Comparison of ENCODE assay signal across 9 cellular contexts in the genomic region with DNA sequence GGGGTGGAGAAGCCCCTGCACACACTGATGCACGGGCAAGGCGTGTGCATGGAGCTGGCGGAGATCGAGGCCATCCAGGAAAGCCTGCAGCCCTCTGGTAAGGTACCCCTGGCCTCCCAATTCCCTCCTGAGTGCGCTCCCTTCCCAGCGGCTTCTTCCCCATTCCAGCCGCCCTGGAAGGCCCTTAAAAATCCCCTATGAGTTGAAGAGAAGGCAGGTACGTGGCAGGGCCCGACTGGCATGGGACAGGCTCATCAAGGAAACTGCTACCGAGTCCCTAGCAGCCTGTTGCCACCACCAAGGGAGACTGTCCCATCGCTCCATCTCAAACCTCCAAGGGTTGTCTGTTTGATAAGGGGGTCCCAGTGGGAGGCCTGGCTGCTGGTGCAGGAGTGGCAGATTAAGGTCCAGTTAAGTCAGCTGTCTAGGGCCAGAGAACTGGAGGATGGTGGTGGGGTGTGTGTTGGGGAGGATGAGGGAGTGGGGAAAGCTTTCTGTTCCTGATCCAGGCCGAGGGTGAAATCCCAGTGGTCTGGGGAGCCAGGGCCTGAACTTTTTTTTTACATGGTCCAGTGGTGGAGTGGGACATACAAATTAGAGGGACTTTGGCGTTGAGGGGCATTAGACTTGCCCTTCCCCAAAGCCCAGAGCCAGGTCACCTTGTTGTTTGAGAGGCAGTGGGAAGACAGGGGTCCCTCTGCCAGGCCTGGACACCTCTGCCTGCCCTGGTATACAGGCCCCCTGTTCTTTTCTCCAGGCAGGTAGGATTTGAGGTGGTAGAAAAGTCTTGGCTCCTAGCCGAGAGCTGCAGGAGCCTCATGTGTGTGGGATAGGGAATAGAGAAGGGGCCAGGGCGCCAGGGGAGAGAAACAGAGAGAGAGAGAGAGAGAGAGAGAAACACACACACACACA. TPM values are rescaled to one million over a fixed set of nuclear protein-coding genes. Genes with fewer than 3 reads are reported as not detected.
DNase-seq lines count a peak whose midpoint lies in the region; ATAC-seq and TF ChIP-seq lines count a peak whose summit lies in the region.
"Had no signal": no experiment of that assay in that cellular context is flagged by ENCODE, and none has a peak within 500 bp of the region (broad histone marks: within the 10 kb centered on the region; RNA-seq: fewer than 3 reads in every experiment).

No MANE protein-coding gene starts in this region.

- H3K36me3 ChIP-seq in body of pancreas (replicated peaks in 1 of 2; ENCODE audit: insufficient read depth in 1 of 2, low read depth in 2 of 2) (no peaks in the 10 kb centered on the region), lung (ENCODE audit: control insufficient read depth in 2 of 2, insufficient read depth in 2 of 2, low read length in 2 of 2) (peaks cover 0 to 1% of the 10 kb centered on the region in 2 donors), vagina (no peaks in the 10 kb centered on the region)

- H3K27me3 ChIP-seq in AG04450 (ENCODE audit: control insufficient read depth, insufficient read depth, low read length) (no peaks in the 10 kb centered on the region), HL-60 (ENCODE audit: insufficient read depth, poor library complexity, severe bottlenecking) (peaks cover 2% of the 10 kb centered on the region), body of pancreas (peaks cover 0 to 5% of the 10 kb centered on the region in 2 donors), lung (ENCODE audit: control insufficient read depth, insufficient read depth) (no peaks in the 10 kb centered on the region), vagina (no peaks in the 10 kb centered on the region)

- POLR2A ChIA-PET in AG04450 (lab: Yijun Ruan, JAX) = interaction anchor here (0.6 to 1.8 kb wide), 19 partner anchors 8 to 127 kb away, joined by 3 to 17 read pairs (median 4); a partner anchor contains a TSS

- peak overlapping the region; percentile 98 for H3K4me3 ChIP-seq in AG04450 (ENCODE audit: low read depth, low read length)
- H3K4me3 ChIP-seq in HL-60 (replicated peaks; ENCODE audit: insufficient read depth, low read length) = peak overlapping the region; percentile 40
- peak overlapping the region in 1 of 2 donors; percentile 11 for H3K4me3 ChIP-seq in body of pancreas
- peak overlapping the region; percentile 77 for H3K4me3 ChIP-seq in lung
- H3K4me3 ChIP-seq in vagina = peak overlapping the region; percentile 84 to 89

- DNase-seq in AG04450 (ENCODE audit: low read depth, low spot score) = no peak
- DNase-seq in HL-60 (ENCODE audit: low read depth in 1 of 2, low spot score in 1 of 2) = no peak
- no peak for DNase-seq in body of pancreas
- DNase-seq in lung (ENCODE audit: low spot score) = no peak
- DNase-seq in vagina (ENCODE audit: extremely low spot score in 2 of 2) = no peak
- DNase-seq in NCI-H1092 (lab: John Stamatoyannopoulos, UW) = no peak
- no peak for DNase-seq in stimulated activated CD4-positive, alpha-beta T cell treated with anti-CD3 and anti-CD28 coated beads, Interleukin-12 subunit alpha, Interleukin-12 subunit beta, amount 100 ng/mL, for 4 hours

- TF ChIP-seq CTCF in AG04450 (IDR thresholded peaks at IDR 0.05; ENCODE audit: low read depth, low read length) = no peak
- TF ChIP-seq CTCF in HL-60 (IDR thresholded peaks at IDR 0.05; ENCODE audit: insufficient read depth, low read length) = no peak
- TF ChIP-seq CTCF in body of pancreas (IDR thresholded peaks at IDR 0.05) = no peak
- TF ChIP-seq CTCF in lung (IDR thresholded peaks at IDR 0.05; ENCODE audit: control extremely low read depth, extremely low read depth) = peak; percentile 2
- peak in 1 of 3 experiments; percentile 7 for TF ChIP-seq CTCF in vagina (IDR thresholded peaks at IDR 0.05)

- CTCF ChIA-PET in AG04450 (lab: Charles Lee) = interaction anchor here (0.5 to 0.7 kb wide), 5 partner anchors 16 to 106 kb away, joined by 3 to 4 read pairs (median 3); no protein-coding TSS in a partner anchor

- 29 to 61% methylated on average over 6 to 15 of the region's 15 CpGs for WGBS in body of pancreas, 2 donors
- 14 to 27% methylated on average over 15 of the region's 15 CpGs for WGBS in lung, 2 donors

- H3K4me1 ChIP-seq in body of pancreas (peaks cover 36% of the 10 kb centered on the region), lung (ENCODE audit: control insufficient read depth in 2 of 2, insufficient read depth in 2 of 2, low read length in 2 of 2) (peaks cover 0 to 25% of the 10 kb centered on the region in 2 donors), vagina (peaks cover 59% of the 10 kb centered on the region)

- intact Hi-C loops in body of pancreas (cut with DNase I) = loop anchor here (10.0 kb wide), 1 partner anchor 91 kb away; no protein-coding TSS in a partner anchor
- intact Hi-C loops in vagina (cut with DNase I) = loop anchor here (5.0 to 10.0 kb wide), 4 partner anchors 33 to 139 kb away; a partner anchor contains a TSS

- H3K27ac ChIP-seq in AG04450 (ENCODE audit: low read depth, low read length) = peak overlapping the region; percentile 39
- H3K27ac ChIP-seq in HL-60 (replicated peaks) = no peak overlapping the region
- H3K27ac ChIP-seq in body of pancreas = peak overlapping the region in 3 of 4 donors; percentile 16 to 64 (median 52)
- peak overlapping the region; percentile 67 to 88 for H3K27ac ChIP-seq in lung (ENCODE audit: low read depth in 1 of 2, low read length in 1 of 2)
- peak overlapping the region; percentile 87 for H3K27ac ChIP-seq in vagina

- H3K9me3 ChIP-seq in AG04450 (ENCODE audit: control insufficient read depth, insufficient read depth, low read length) (no peaks in the 10 kb centered on the region), body of pancreas (no peaks in the 10 kb centered on the region), lung (ENCODE audit: control insufficient read depth in 2 of 2, insufficient read depth in 1 of 2, low read length in 1 of 2) (no peaks in the 10 kb centered on the region), vagina (no peaks in the 10 kb centered on the region)

- TF ChIP-seq POLR2A in body of pancreas (IDR thresholded peaks at IDR 0.05) (no peak), vagina (IDR thresholded peaks at IDR 0.05) (no peak)

- ATAC-seq in body of pancreas = no peak
- no peak for ATAC-seq in lung (ENCODE audit: insufficient read depth, low FRiP score)
- no peak for ATAC-seq in GM21360 (IDR thresholded peaks at IDR 0.05; ENCODE audit: unreplicated experiment)

RNA-seq across cellular contexts. Expression of a gene that starts 1.0 kb away (rescaled TPM):
- 1,026 and 1,343 TPM in 2 replicates for polyA plus RNA-seq in AG04450 (2011; rRNA removed)
- 782 and 1,005 TPM in 2 replicates for polyA minus RNA-seq in AG04450 (2011; rRNA and poly(A)+ RNA removed)
- total RNA-seq in body of pancreas = 100 to 1,000 TPM in 1 of 2 donors, 10 to 100 TPM in 1; 88.7 to 315 TPM
- 100 to 1,000 TPM; 205 to 565 TPM for total RNA-seq in lung
- 100 to 1,000 TPM; 197 to 225 TPM for polyA plus RNA-seq in lung
- 700 TPM for total RNA-seq in vagina

RNA-seq across cellular contexts. Expression of a gene that starts 26.5 kb away (rescaled TPM):
- 28.2 and 53.5 TPM in 2 replicates for polyA plus RNA-seq in AG04450 (2011; rRNA removed)
- polyA minus RNA-seq in AG04450 (2011; rRNA and poly(A)+ RNA removed) = 12.0 and 28.1 TPM in 2 replicates
- under 1 TPM in 1 of 2 donors, not detected in 1; 0.33 TPM for total RNA-seq in body of pancreas
- 10 to 100 TPM in 1 of 2 donors, 1 to 10 TPM in 1; 5.9 to 21.6 TPM for total RNA-seq in lung
- 10 to 100 TPM in 1 of 2 donors, 1 to 10 TPM in 1; 2.6 to 13.4 TPM for polyA plus RNA-seq in lung
- total RNA-seq in vagina = 16.9 TPM

RNA-seq across cellular contexts. Expression of a gene that starts 57.2 kb away (rescaled TPM):
- polyA plus RNA-seq in AG04450 (2011; rRNA removed) (0.07 and 0.10 TPM in 2 replicates), lung (1 to 10 TPM; 2.0 to 2.3 TPM)
- 0.04 and 0.09 TPM in 2 replicates for polyA minus RNA-seq in AG04450 (2011; rRNA and poly(A)+ RNA removed)
- total RNA-seq in body of pancreas (not detected), lung (1 to 10 TPM in 1 of 2 donors, under 1 TPM in 1; 0.17 to 6.8 TPM), vagina (296 TPM)
- total RNA-seq: glomerular endothelial cell had no signal

Comparison
In these comparisons a context has a peak if more than half of its experiments do, and no peak if none do; other contexts are left out.
1. RNA of a gene that starts 26.5 kb away (total RNA-seq): 5.9 to 21.6 TPM in lung and 16.9 TPM in vagina (single experiment); 0.33 TPM in body of pancreas; every median in the first group is over 4 times any median in the second.
2. RNA of a gene that starts 57.2 kb away (total RNA-seq): 296 TPM in vagina (single experiment); 0.17 to 6.8 TPM in lung and not detected in body of pancreas; every median in the first group is over 10 times any median in the second.